ENCODE assay signal across 11 cellular contexts in the genomic region with DNA sequence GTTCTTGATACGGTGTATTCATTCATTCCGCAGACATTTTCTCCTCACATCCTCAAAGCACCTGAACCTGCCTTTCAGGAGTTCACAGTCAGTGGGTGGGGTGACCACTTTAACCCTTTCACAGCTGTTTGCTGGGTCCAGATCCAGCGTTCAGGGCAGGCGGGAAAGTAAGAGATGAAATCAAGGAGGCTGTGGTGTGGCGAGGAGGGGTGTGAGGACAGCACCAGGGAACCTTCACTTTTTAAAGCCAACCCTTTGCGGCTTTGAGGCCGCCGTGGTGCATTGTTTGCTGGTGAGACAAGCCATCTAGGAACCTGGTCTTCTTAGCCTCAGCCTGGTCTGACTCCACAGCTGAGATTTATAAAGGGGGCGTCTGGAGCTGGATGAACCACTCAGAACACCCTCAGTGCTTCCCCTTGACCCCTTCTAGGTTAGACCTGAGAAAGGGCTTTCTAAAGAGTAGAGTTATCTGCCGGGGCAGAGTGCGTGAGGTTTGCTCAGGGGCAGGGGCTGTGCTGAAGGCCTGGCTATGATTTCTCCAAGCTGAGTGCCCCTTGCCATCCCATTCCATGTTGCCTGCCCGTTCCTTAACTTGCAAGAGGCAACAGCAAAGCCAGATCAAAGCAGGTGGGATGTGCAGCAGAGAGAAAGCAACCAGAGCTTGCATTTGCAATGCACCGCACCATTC. TPM values are rescaled to one million over a fixed set of nuclear protein-coding genes. Genes with fewer than 3 reads are reported as not detected.
A peak's percentile ranks its signal among the peaks of the same experiment; 100 is the strongest.
DNase-seq lines count a peak whose midpoint lies in the region; ATAC-seq and TF ChIP-seq lines count a peak whose summit lies in the region.
"Had no signal": no experiment of that assay in that cellular context is flagged by ENCODE, and none has a peak within 500 bp of the region (broad histone marks: within the 10 kb centered on the region; RNA-seq: fewer than 3 reads in every experiment).

No MANE protein-coding gene starts in this region.

- H3K9me1 ChIP-seq in IMR-90 (ENCODE audit: insufficient read depth, low read length), result no peaks in the 10 kb centered on the region

- peaks cover 77% of the 10 kb centered on the region for H3K4me1 ChIP-seq in CD4-positive, CD25-positive, alpha-beta regulatory T cell (ENCODE audit: control insufficient read depth, insufficient read depth, low read length, poor library complexity, severe bottlenecking)
- peaks cover 8% of the 10 kb centered on the region for H3K4me1 ChIP-seq in IMR-90 (ENCODE audit: control insufficient read depth, insufficient read depth, low read length)
- H3K4me1 ChIP-seq in HAP-1, result peaks cover 3% of the 10 kb centered on the region

- intact Hi-C loops in IMR-90 (cut with micrococcal nuclease), result no loop called here
- intact Hi-C loops in activated T-helper 1 cell treated with anti-CD3 and anti-CD28 coated beads, Interleukin-12 subunit alpha, Interleukin-12 subunit beta, Interleukin-2, Interleukin-4 antibody, amounts not matched to agents 30 ng/mL and 10 ng/mL and 1 ng/mL, durations not matched to agents 14 hours and 24 hours and 36 hours (cut with micrococcal nuclease), result loop anchor here (10.0 kb wide), 2 partner anchors 790 to 1860 kb away; a partner anchor contains a TSS

- in situ Hi-C loops in IMR-90 (cut with MboI; ENCODE audit: low sequenced_read_pairs) (no loop called here), HAP-1 (cut with MboI; ENCODE audit: low sequenced_read_pairs) (no loop called here)

- H3K9me3 ChIP-seq in CD4-positive, CD25-positive, alpha-beta regulatory T cell (ENCODE audit: control insufficient read depth in 2 of 2, low read length in 2 of 2), result no peaks in the 10 kb centered on the region
- H3K9me3 ChIP-seq in IMR-90 (ENCODE audit: control insufficient read depth, insufficient read depth, low read length), result peaks cover 8% of the 10 kb centered on the region
- H3K9me3 ChIP-seq in HAP-1, result no peaks in the 10 kb centered on the region
- H3K9me3 ChIP-seq: right lobe of liver had no signal

- no peak overlapping the region for H2BK20ac ChIP-seq in IMR-90 (ENCODE audit: low read depth, low read length)

- WGBS in IMR-90 (ENCODE audit: extremely low coverage in 2 of 2, insufficient read length in 1 of 2), 2 experiments, result 57% methylated on average over 1 of the region's 13 CpGs; no CpG with 5 or more reads in 1 of the 2 experiments

- H2AK9ac ChIP-seq in IMR-90 (replicated peaks; ENCODE audit: low read depth, low read length, poor library complexity), result no peak overlapping the region

- no TSS peak for BruUV-seq in IMR-90 (replicated peaks; lab: Mats Ljungman, UMichigan)

- DNase-seq in CD4-positive, CD25-positive, alpha-beta regulatory T cell, result peak; percentile 39 to 54 (median 53)
- DNase-seq in IMR-90, result no peak
- DNase-seq in activated T-helper 1 cell treated with anti-CD3 and anti-CD28 coated beads, Interleukin-12 subunit alpha, Interleukin-12 subunit beta, Interleukin-2, Interleukin-4 antibody, amounts not matched to agents 30 ng/mL and 10 ng/mL and 1 ng/mL, durations not matched to agents 14 hours and 24 hours and 36 hours (ENCODE audit: low spot score), result peak; percentile 59
- peak; percentile 57 for DNase-seq in mesenteric fat pad (ENCODE audit: low spot score)
- DNase-seq in foreskin melanocyte, result no peak
- no peak for DNase-seq in NCI-H2107 (lab: John Stamatoyannopoulos, UW)
- no peak for DNase-seq in HAP-1 (ENCODE audit: low spot score in 2 of 2)
- DNase-seq: NCI-H69, right lobe of liver had no signal

- peak overlapping the region; percentile 16 for H2AFZ ChIP-seq in IMR-90 (replicated peaks; ENCODE audit: low read length, poor library complexity)

- no peak for TF ChIP-seq RAD21 in IMR-90 (IDR thresholded peaks at IDR 0.05; ENCODE audit: low read length)

- no peaks in the 10 kb centered on the region; a peak in 1 of 4 replicates for H3K79me1 ChIP-seq in IMR-90 (ENCODE audit: low read depth in 1 of 2, low read length in 2 of 2)

- no peak overlapping the region for H3K9ac ChIP-seq in IMR-90 (ENCODE audit: low read depth, low read length)

- H4K5ac ChIP-seq in IMR-90 (ENCODE audit: low read depth, low read length), result no peak overlapping the region

- peak overlapping the region; percentile 91 to 95 (median 94) for H3K4me3 Mint-ChIP-seq in CD4-positive, CD25-positive, alpha-beta regulatory T cell
- H3K4me3 Mint-ChIP-seq in activated T-helper 1 cell treated with anti-CD3 and anti-CD28 coated beads, Interleukin-12 subunit alpha, Interleukin-12 subunit beta, Interleukin-2, Interleukin-4 antibody, amounts not matched to agents 30 ng/mL and 10 ng/mL and 1 ng/mL, durations not matched to agents 14 hours and 24 hours and 36 hours, result peak overlapping the region; percentile 90
- H3K4me3 Mint-ChIP-seq: mesothelial cell of epicardium had no signal

- peak overlapping the region; percentile 94 to 100 (median 97) for H3K27ac Mint-ChIP-seq in CD4-positive, CD25-positive, alpha-beta regulatory T cell
- H3K27ac Mint-ChIP-seq in activated T-helper 1 cell treated with anti-CD3 and anti-CD28 coated beads, Interleukin-12 subunit alpha, Interleukin-12 subunit beta, Interleukin-2, Interleukin-4 antibody, amounts not matched to agents 30 ng/mL and 10 ng/mL and 1 ng/mL, durations not matched to agents 14 hours and 24 hours and 36 hours, result peak overlapping the region; percentile 99
- H3K27ac Mint-ChIP-seq: mesothelial cell of epicardium had no signal

- H3K23ac ChIP-seq in IMR-90 (ENCODE audit: low read depth, low read length), result no peak overlapping the region

- H3K56ac ChIP-seq in IMR-90 (ENCODE audit: extremely low read depth, insufficient read depth, low read length), result no peak overlapping the region

- peaks cover 54% of the 10 kb centered on the region for H3K36me3 Mint-ChIP-seq in CD4-positive, CD25-positive, alpha-beta regulatory T cell
- H3K36me3 Mint-ChIP-seq in activated T-helper 1 cell treated with anti-CD3 and anti-CD28 coated beads, Interleukin-12 subunit alpha, Interleukin-12 subunit beta, Interleukin-2, Interleukin-4 antibody, amounts not matched to agents 30 ng/mL and 10 ng/mL and 1 ng/mL, durations not matched to agents 14 hours and 24 hours and 36 hours (ENCODE audit: low read depth), result peaks cover 47% of the 10 kb centered on the region
- H3K36me3 Mint-ChIP-seq: mesothelial cell of epicardium had no signal

- H3K27ac ChIP-seq in CD4-positive, CD25-positive, alpha-beta regulatory T cell (ENCODE audit: insufficient read depth, low read length, poor library complexity, severe bottlenecking), result peak overlapping the region; percentile 95
- no peak overlapping the region for H3K27ac ChIP-seq in IMR-90 (ENCODE audit: insufficient read depth, low read length)
- H3K27ac ChIP-seq: right lobe of liver had no signal

- H3K18ac ChIP-seq in IMR-90 (ENCODE audit: low read depth, low read length), result no peak overlapping the region

- CTCF ChIA-PET in IMR-90 (lab: Yijun Ruan, JAX), result no interaction called here

- POLR2A ChIA-PET in IMR-90 (lab: Charles Lee; ENCODE audit: unreplicated experiment), result no interaction called here

- H4K91ac ChIP-seq in IMR-90 (ENCODE audit: insufficient read depth, low read depth, low read length), result no peak overlapping the region

- no peak for ATAC-seq in CD4-positive, CD25-positive, alpha-beta regulatory T cell (ENCODE audit: low read depth in 2 of 2)
- ATAC-seq in IMR-90 (ENCODE audit: low read depth) (no peak), GM19023 (IDR thresholded peaks at IDR 0.05; ENCODE audit: unreplicated experiment) (no peak)
- ATAC-seq: right lobe of liver had no signal

- H3K14ac ChIP-seq in IMR-90 (replicated peaks; ENCODE audit: low read depth, low read length), result no peak overlapping the region

- no peak for TF ChIP-seq POLR2A in IMR-90 (IDR thresholded peaks at IDR 0.05; ENCODE audit: low read depth, low read length)

- H2BK15ac ChIP-seq in IMR-90 (ENCODE audit: low read depth, low read length), result no peak overlapping the region

- H4K8ac ChIP-seq in IMR-90 (ENCODE audit: low read depth in 2 of 2, low read length in 2 of 2), result no peak overlapping the region

- H4K20me1 ChIP-seq in IMR-90 (ENCODE audit: insufficient read depth, low read length), result no peaks in the 10 kb centered on the region

- H3K4me3 ChIP-seq in CD4-positive, CD25-positive, alpha-beta regulatory T cell (ENCODE audit: low read depth, low read length), result peak overlapping the region; percentile 98
- H3K4me3 ChIP-seq in IMR-90 (ENCODE audit: insufficient read depth, low read depth, low read length) (no peak overlapping the region), HAP-1 (no peak overlapping the region)
- H3K4me3 ChIP-seq: right lobe of liver had no signal

- H2BK5ac ChIP-seq in IMR-90 (ENCODE audit: low read depth, low read length, poor library complexity, severe bottlenecking), result no peak overlapping the region

- H3K4me1 Mint-ChIP-seq in CD4-positive, CD25-positive, alpha-beta regulatory T cell, result peaks cover 0 to 85% (median 39%) of the 10 kb centered on the region in 4 donors
- H3K4me1 Mint-ChIP-seq in activated T-helper 1 cell treated with anti-CD3 and anti-CD28 coated beads, Interleukin-12 subunit alpha, Interleukin-12 subunit beta, Interleukin-2, Interleukin-4 antibody, amounts not matched to agents 30 ng/mL and 10 ng/mL and 1 ng/mL, durations not matched to agents 14 hours and 24 hours and 36 hours (ENCODE audit: low read depth), result peaks cover 59% of the 10 kb centered on the region

- peaks cover 0 to 2% (median 0%) of the 10 kb centered on the region in 7 donors for H3K9me3 Mint-ChIP-seq in CD4-positive, CD25-positive, alpha-beta regulatory T cell
- H3K9me3 Mint-ChIP-seq in activated T-helper 1 cell treated with anti-CD3 and anti-CD28 coated beads, Interleukin-12 subunit alpha, Interleukin-12 subunit beta, Interleukin-2, Interleukin-4 antibody, amounts not matched to agents 30 ng/mL and 10 ng/mL and 1 ng/mL, durations not matched to agents 14 hours and 24 hours and 36 hours, result peaks cover 3% of the 10 kb centered on the region

- no peak overlapping the region for H3K4me2 ChIP-seq in IMR-90 (ENCODE audit: low read depth, low read length)

- no peak overlapping the region for H3K4ac ChIP-seq in IMR-90 (ENCODE audit: low read depth, low read length)

- no peak overlapping the region for H2AK5ac ChIP-seq in IMR-90 (ENCODE audit: low read depth, low read length)

- dilution Hi-C loops in IMR-90 (cut with HindIII; ENCODE audit: low sequenced_read_pairs, unreplicated experiment), result no loop called here

- no peaks in the 10 kb centered on the region for H3K27me3 Mint-ChIP-seq in CD4-positive, CD25-positive, alpha-beta regulatory T cell
- peaks cover 2% of the 10 kb centered on the region for H3K27me3 Mint-ChIP-seq in activated T-helper 1 cell treated with anti-CD3 and anti-CD28 coated beads, Interleukin-12 subunit alpha, Interleukin-12 subunit beta, Interleukin-2, Interleukin-4 antibody, amounts not matched to agents 30 ng/mL and 10 ng/mL and 1 ng/mL, durations not matched to agents 14 hours and 24 hours and 36 hours (ENCODE audit: insufficient read depth)

- H2BK120ac ChIP-seq in IMR-90 (ENCODE audit: low read depth, low read length), result no peak overlapping the region

- H3K36me3 ChIP-seq in CD4-positive, CD25-positive, alpha-beta regulatory T cell (ENCODE audit: control insufficient read depth, insufficient read depth, low read length), result peaks cover 14% of the 10 kb centered on the region
- H3K36me3 ChIP-seq in IMR-90 (ENCODE audit: control insufficient read depth, insufficient read depth, low read length), result no peaks in the 10 kb centered on the region
- no peaks in the 10 kb centered on the region for H3K36me3 ChIP-seq in HAP-1 (replicated peaks)
- H3K36me3 ChIP-seq: right lobe of liver had no signal

- no peaks in the 10 kb centered on the region for H3K27me3 ChIP-seq in CD4-positive, CD25-positive, alpha-beta regulatory T cell (ENCODE audit: control insufficient read depth, insufficient read depth, low read length)
- H3K27me3 ChIP-seq in IMR-90 (ENCODE audit: control insufficient read depth, insufficient read depth, low read length) (peaks cover 39% of the 10 kb centered on the region), HAP-1 (ENCODE audit: low read depth) (0 out of 2 replicates have a peak, but pooled peaks cover 2% of the 10 kb centered on the region)
- H3K27me3 ChIP-seq: right lobe of liver had no signal

- TF ChIP-seq CTCF in IMR-90 (conservative IDR thresholded peaks at IDR 0.05; ENCODE audit: low read depth, low read length), result no peak

RNA-seq across cellular contexts. Expression of a gene that starts 0.9 kb away (rescaled TPM):
- 192 TPM for total RNA-seq in CD4-positive, CD25-positive, alpha-beta regulatory T cell
- polyA plus RNA-seq in CD4-positive, CD25-positive, alpha-beta regulatory T cell, result 100 to 1,000 TPM; 351 to 828 (median 609) TPM
- total RNA-seq in IMR-90 (2012; rRNA removed) (0.28 and 0.36 TPM in 2 replicates), mesenteric fat pad (0.39 TPM)
- 0.14 and 0.22 TPM in 2 replicates for polyA plus RNA-seq in IMR-90 (2012; rRNA removed)
- polyA plus RNA-seq in IMR-90 (2012; cell fraction: cytosol; rRNA removed), result 0.16 TPM in 1 of 2 replicates, not detected in the other
- polyA plus RNA-seq in IMR-90 (2012; cell fraction: nucleus; rRNA removed; ENCODE audit: low replicate concordance), result 0.23 and 0.39 TPM in 2 replicates
- total RNA-seq in activated T-helper 1 cell treated with anti-CD3 and anti-CD28 coated beads, Interleukin-12 subunit alpha, Interleukin-12 subunit beta, Interleukin-2, Interleukin-4 antibody, amounts not matched to agents 30 ng/mL and 10 ng/mL and 1 ng/mL, durations not matched to agents 14 hours and 24 hours and 36 hours, result 165 and 166 TPM in 2 replicates

Comparison
In these comparisons a context has a peak if more than half of its experiments do, and no peak if none do; other contexts are left out.
1. DNase-seq: peak in CD4-positive, CD25-positive, alpha-beta regulatory T cell (3 of 3), activated T-helper 1 cell treated with anti-CD3 and anti-CD28 coated beads, Interleukin-12 subunit alpha, Interleukin-12 subunit beta, Interleukin-2, Interleukin-4 antibody, amounts not matched to agents 30 ng/mL and 10 ng/mL and 1 ng/mL, durations not matched to agents 14 hours and 24 hours and 36 hours (single experiment) and mesenteric fat pad (single experiment); none in IMR-90 (single experiment), foreskin melanocyte (single experiment), NCI-H2107 (single experiment) and HAP-1 (0 of 2).
2. RNA of a gene that starts 0.9 kb away (total RNA-seq): 192 TPM in CD4-positive, CD25-positive, alpha-beta regulatory T cell (single experiment) and 165 to 166 TPM in activated T-helper 1 cell treated with anti-CD3 and anti-CD28 coated beads, Interleukin-12 subunit alpha, Interleukin-12 subunit beta, Interleukin-2, Interleukin-4 antibody, amounts not matched to agents 30 ng/mL and 10 ng/mL and 1 ng/mL, durations not matched to agents 14 hours and 24 hours and 36 hours; 0.39 TPM in mesenteric fat pad (single experiment) and 0.28 to 0.36 TPM in IMR-90; every median in the first group is over 100 times any median in the second.